Comparison of ENCODE assay signal across 1 cellular context in the genomic region with DNA sequence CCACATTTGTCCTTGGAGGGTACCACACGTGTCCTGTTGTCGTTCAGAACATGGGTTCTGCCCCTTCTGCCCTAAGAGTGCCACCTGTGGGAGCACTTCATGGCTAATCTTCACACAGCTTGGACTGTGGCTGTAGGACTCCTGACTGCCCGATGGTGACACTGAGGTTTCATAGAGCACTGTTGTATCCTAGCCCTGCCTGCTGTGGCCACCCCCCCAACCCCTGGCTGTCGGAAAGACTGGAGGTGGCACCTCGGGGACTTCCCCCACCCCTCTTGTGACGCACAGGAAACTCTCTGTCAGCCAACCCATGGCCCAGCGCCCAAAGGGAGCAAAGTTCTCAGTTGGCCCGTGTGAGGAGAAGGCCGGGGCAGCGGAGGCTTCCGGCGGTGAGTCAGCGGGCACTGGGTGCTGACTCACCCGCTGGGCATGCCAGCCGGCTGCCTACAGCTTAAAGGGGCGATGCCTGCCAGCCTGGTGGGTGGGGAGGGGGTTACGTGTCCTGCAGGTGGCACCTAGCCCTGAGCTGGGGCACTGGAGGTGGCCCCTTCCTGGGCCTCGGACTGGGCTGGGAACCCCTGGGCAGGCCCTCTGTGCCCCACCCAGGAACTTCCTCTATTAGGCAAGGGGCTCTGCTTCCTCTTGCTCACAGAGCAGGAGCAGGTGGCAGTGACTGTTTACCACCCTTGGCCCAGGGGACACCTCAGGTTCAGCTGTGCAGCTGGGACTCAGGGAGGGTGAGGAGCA.
A peak's percentile ranks its signal among the peaks of the same experiment; 100 is the strongest.
TF ChIP-seq lines count a peak whose summit lies in the region.

No MANE protein-coding gene starts in this region.

TF ChIP-seq in SK-N-SH, 30 proteins besides CTCF, POLR2A, EP300 and RAD21 (continued from another document):
- TF ChIP-seq POLR2AphosphoS5 (IDR thresholded peaks at IDR 0.05; ENCODE audit: low read depth, low read length) = peak; percentile 72; the same call in 1 of the 2 replicates
- TF ChIP-seq ELF1 (IDR thresholded peaks at IDR 0.05) = peak; percentile 69
- TF ChIP-seq TAF1 (IDR thresholded peaks at IDR 0.05; ENCODE audit: borderline replicate concordance, low read depth, low read length) = no peak
- TF ChIP-seq SIN3A (IDR thresholded peaks at IDR 0.05; ENCODE audit: borderline replicate concordance, low read depth, low read length) = peak; percentile 96; the same call in 1 of the 2 replicates
- peak; percentile 98 for TF ChIP-seq NFIC (IDR thresholded peaks at IDR 0.05; ENCODE audit: borderline replicate concordance)
- no peak for TF ChIP-seq CHD2 (IDR thresholded peaks at IDR 0.05; ENCODE audit: low read length, partially characterized antibody)
- TF ChIP-seq JUND (IDR thresholded peaks at IDR 0.05) = peak; percentile 99
- peak; percentile 93 for TF ChIP-seq TCF12 (IDR thresholded peaks at IDR 0.05)
- peak; percentile 95 for TF ChIP-seq RXRA (IDR thresholded peaks at IDR 0.05; ENCODE audit: borderline replicate concordance, low read depth)
- TF ChIP-seq MAX (IDR thresholded peaks at IDR 0.05; ENCODE audit: low read depth) = peak; percentile 84
- TF ChIP-seq FOXM1 (IDR thresholded peaks at IDR 0.05; ENCODE audit: low read depth) = peak; percentile 50; the same call in 1 of the 2 replicates
- TF ChIP-seq, protein P1, sequence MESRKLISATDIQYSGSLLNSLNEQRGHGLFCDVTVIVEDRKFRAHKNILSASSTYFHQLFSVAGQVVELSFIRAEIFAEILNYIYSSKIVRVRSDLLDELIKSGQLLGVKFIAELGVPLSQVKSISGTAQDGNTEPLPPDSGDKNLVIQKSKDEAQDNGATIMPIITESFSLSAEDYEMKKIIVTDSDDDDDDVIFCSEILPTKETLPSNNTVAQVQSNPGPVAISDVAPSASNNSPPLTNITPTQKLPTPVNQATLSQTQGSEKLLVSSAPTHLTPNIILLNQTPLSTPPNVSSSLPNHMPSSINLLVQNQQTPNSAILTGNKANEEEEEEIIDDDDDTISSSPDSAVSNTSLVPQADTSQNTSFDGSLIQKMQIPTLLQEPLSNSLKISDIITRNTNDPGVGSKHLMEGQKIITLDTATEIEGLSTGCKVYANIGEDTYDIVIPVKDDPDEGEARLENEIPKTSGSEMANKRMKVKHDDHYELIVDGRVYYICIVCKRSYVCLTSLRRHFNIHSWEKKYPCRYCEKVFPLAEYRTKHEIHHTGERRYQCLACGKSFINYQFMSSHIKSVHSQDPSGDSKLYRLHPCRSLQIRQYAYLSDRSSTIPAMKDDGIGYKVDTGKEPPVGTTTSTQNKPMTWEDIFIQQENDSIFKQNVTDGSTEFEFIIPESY (IDR thresholded peaks at IDR 0.05; ENCODE audit: borderline replicate concordance, low read depth) = peak; percentile 89
- TF ChIP-seq RFX5 (IDR thresholded peaks at IDR 0.05; ENCODE audit: low read length) = no peak
- peak; percentile 94 for TF ChIP-seq TEAD4 (IDR thresholded peaks at IDR 0.05; ENCODE audit: borderline replicate concordance, insufficient read depth)
- TF ChIP-seq PBX3 (IDR thresholded peaks at IDR 0.05) = peak; percentile 85
